Comparison of ENCODE assay signal across 10 cellular contexts in genomic region chr4:94385452-94385851, GRCh38. TPM values are rescaled to one million over a fixed set of nuclear protein-coding genes. Genes with fewer than 3 reads are reported as not detected.
"Had no signal": no experiment of that assay in that cellular context is flagged by ENCODE, and none has a peak within 500 bp of the region (broad histone marks: within the 10 kb centered on the region; RNA-seq: fewer than 3 reads in every experiment).

No MANE protein-coding gene starts in this region.

RNA-seq across cellular contexts. Expression of gene HPGDS, which starts 42.8 kb away (rescaled TPM):
- total RNA-seq: naive thymus-derived CD8-positive, alpha-beta T cell; neural crest cell; osteoblast; osteocyte; progenitor cell of endocrine pancreas; pulmonary artery endothelial cell; renal cortical epithelial cell; smooth muscle cell had no signal
- polyA plus RNA-seq: naive thymus-derived CD4-positive, alpha-beta T cell; neural cell; smooth muscle cell had no signal
